Comparison of ENCODE assay signal across 31 cellular contexts in the genomic region with DNA sequence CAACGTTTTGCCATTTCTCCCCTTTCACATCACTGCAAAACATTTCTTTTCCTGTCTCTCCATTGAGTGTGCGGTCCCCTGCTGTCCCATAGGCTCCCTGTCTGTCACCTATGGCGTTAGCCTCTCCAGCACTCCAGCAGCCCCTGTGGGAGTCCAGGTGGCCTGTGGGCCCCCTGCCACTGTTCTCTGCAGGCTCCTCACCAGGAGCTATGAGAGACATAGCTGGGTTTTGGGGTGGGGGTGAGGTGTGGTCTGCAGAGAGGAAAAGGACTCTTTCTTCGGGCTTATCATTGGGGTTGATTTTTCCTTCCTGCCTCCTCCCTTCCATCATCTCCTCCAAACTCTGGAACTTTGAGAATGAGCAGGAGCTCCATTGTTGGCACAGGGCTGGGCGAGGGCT. TPM values are rescaled to one million over a fixed set of nuclear protein-coding genes. Genes with fewer than 3 reads are reported as not detected.
"Had no signal": no experiment of that assay in that cellular context is flagged by ENCODE, and none has a peak within 500 bp of the region (broad histone marks: within the 10 kb centered on the region; RNA-seq: fewer than 3 reads in every experiment).

No MANE protein-coding gene starts in this region.

- H3K36me3 Mint-ChIP-seq: activated naive CD8-positive, alpha-beta T cell had no signal

- H3K27ac ChIP-seq: brain microvascular endothelial cell, coronary artery, dorsolateral prefrontal cortex, epithelial cell of prostate, esophagus squamous epithelium, gastroesophageal sphincter, WERI-Rb-1 had no signal

- H3K9me3 ChIP-seq: esophagus squamous epithelium, gastroesophageal sphincter had no signal

- H3K27me3 Mint-ChIP-seq: activated B cell treated with CpG ODN at 0.5 μM for 24 hours; activated naive CD8-positive, alpha-beta T cell had no signal

- H3K4me3 ChIP-seq: coronary artery, dorsolateral prefrontal cortex, esophagus squamous epithelium, gastroesophageal sphincter had no signal

- H3K9me3 Mint-ChIP-seq: activated B cell treated with CpG ODN at 0.5 μM for 24 hours; activated CD8-positive, alpha-beta T cell treated with anti-CD3 and anti-CD28 coated beads for 36 hours; activated T-cell treated with anti-CD3 and anti-CD28 coated beads, Interleukin-2, amount 50 U/mL, for 4 hours; activated T-helper 17 cell treated with anti-CD3 and anti-CD28 coated beads, Interleukin-2, amount 50 U/mL, for 72 hours; central memory CD8-positive, alpha-beta T cell; dendritic cell treated with granulocyte-macrophage colony-stimulating factor and Interleukin-4, amounts not matched to agents 40 ng/mL and 50 ng/mL, for 4 days; effector memory CD8-positive, alpha-beta T cell had no signal

- ATAC-seq: activated CD4-positive, CD25-positive, alpha-beta regulatory T cell treated with anti-CD3 and anti-CD28 coated beads, Interleukin-2, amount 50 U/mL, for 24 hours; activated CD8-positive, alpha-beta T cell treated with anti-CD3 and anti-CD28 coated beads for 36 hours; activated T-cell treated with anti-CD3 and anti-CD28 coated beads, Interleukin-2, amount 50 U/mL, for 4 hours; activated T-helper 17 cell treated with anti-CD3 and anti-CD28 coated beads, Interleukin-2, amount 50 U/mL, for 72 hours; effector memory CD8-positive, alpha-beta T cell; gastroesophageal sphincter had no signal

- H3K4me1 Mint-ChIP-seq: activated B cell treated with CpG ODN at 0.5 μM for 24 hours; activated T-helper 17 cell treated with anti-CD3 and anti-CD28 coated beads, Interleukin-2, amount 50 U/mL, for 72 hours; central memory CD8-positive, alpha-beta T cell had no signal

- H3K4me3 Mint-ChIP-seq: activated B cell treated with CpG ODN at 0.5 μM for 24 hours; activated CD8-positive, alpha-beta T cell treated with anti-CD3 and anti-CD28 coated beads for 36 hours; activated naive CD8-positive, alpha-beta T cell; activated T-cell treated with anti-CD3 and anti-CD28 coated beads, Interleukin-2, amount 50 U/mL, for 4 hours; activated T-helper 17 cell treated with anti-CD3 and anti-CD28 coated beads, Interleukin-2, amount 50 U/mL, for 72 hours; central memory CD8-positive, alpha-beta T cell; dendritic cell treated with granulocyte-macrophage colony-stimulating factor and Interleukin-4, amounts not matched to agents 40 ng/mL and 50 ng/mL, for 4 days; effector memory CD8-positive, alpha-beta T cell had no signal

- H3K27me3 ChIP-seq: brain microvascular endothelial cell, esophagus squamous epithelium, gastroesophageal sphincter had no signal

- H3K36me3 ChIP-seq: brain microvascular endothelial cell, esophagus squamous epithelium, gastroesophageal sphincter, WERI-Rb-1 had no signal

- DNase-seq: activated B cell treated with CpG ODN at 0.5 μM for 24 hours; activated CD4-positive, alpha-beta T cell treated with anti-CD3 and anti-CD28 coated beads for 48 hours; activated CD4-positive, alpha-beta T cell treated with anti-CD3 and anti-CD28 coated beads, Interleukin-2, amount 50 U/mL, for 1 hour; activated CD4-positive, alpha-beta T cell treated with anti-CD3 and anti-CD28 coated beads, Interleukin-2, amount 50 U/mL, for 48 hours; activated CD8-positive, alpha-beta memory T cell treated with anti-CD3 and anti-CD28 coated beads for 24 hours; activated CD8-positive, alpha-beta T cell treated with anti-CD3 and anti-CD28 coated beads for 36 hours; activated effector memory CD4-positive, alpha-beta T cell treated with Interleukin-2 at 50 U/mL for 16 hours; activated gamma-delta T cell treated with Interleukin-2 at 50 U/mL for 16 hours; activated naive CD4-positive, alpha-beta T cell treated with anti-CD3 and anti-CD28 coated beads, Interleukin-2, amount 50 U/mL, for 16 hours; activated naive CD4-positive, alpha-beta T cell treated with Interleukin-2 at 50 U/mL for 16 hours; activated T-cell treated with anti-CD3 and anti-CD28 coated beads, Interleukin-2, amount 50 U/mL, for 4 hours; amniotic stem cell; anterior cingulate cortex; brain microvascular endothelial cell; dorsolateral prefrontal cortex; effector CD4-positive, alpha-beta T cell; effector memory CD8-positive, alpha-beta T cell; esophagus squamous epithelium; foreskin melanocyte; T-helper 2 cell; WERI-Rb-1 had no signal

- H3K27ac Mint-ChIP-seq: activated B cell treated with CpG ODN at 0.5 μM for 24 hours; activated CD8-positive, alpha-beta T cell treated with anti-CD3 and anti-CD28 coated beads for 36 hours; activated naive CD8-positive, alpha-beta T cell; activated T-helper 17 cell treated with anti-CD3 and anti-CD28 coated beads, Interleukin-2, amount 50 U/mL, for 72 hours; dendritic cell treated with granulocyte-macrophage colony-stimulating factor and Interleukin-4, amounts not matched to agents 40 ng/mL and 50 ng/mL, for 4 days; effector memory CD8-positive, alpha-beta T cell had no signal

RNA-seq across cellular contexts. Expression of a gene that starts 36.1 kb away (rescaled TPM):
- total RNA-seq: activated B cell treated with CpG ODN at 0.5 μM for 24 hours; activated CD8-positive, alpha-beta T cell treated with anti-CD3 and anti-CD28 coated beads for 36 hours; activated T-helper 17 cell treated with anti-CD3 and anti-CD28 coated beads, Interleukin-2, amount 50 U/mL, for 72 hours; endothelial cell of umbilical vein; T-helper 1 cell treated with Interleukin-12 subunit alpha and Interleukin-12 subunit beta and Interleukin-4 antibody, amounts not matched to agents 30 ng/mL and 1 ng/mL, for 36 hours had no signal
